ENCODE assay signal across 13 cellular contexts in the genomic region with DNA sequence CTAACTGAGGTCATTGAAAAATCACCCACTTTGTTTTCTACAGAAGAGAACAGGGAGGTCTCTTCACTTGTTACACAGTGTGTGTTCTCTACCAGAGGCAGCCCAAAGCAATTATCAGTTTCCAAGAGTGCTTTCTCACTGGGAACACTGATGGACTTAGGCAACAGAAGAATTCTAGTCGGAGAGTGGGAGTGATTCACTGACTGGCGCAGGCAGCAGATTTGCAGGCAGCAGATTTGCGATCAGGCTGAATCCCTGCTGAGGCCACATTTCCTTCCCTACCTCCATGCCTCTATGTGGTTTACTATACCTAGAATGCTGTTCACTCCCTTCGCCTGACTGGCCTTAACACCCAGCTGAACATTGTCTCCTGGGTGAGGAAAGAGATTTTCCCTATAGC. TPM values are rescaled to one million over a fixed set of nuclear protein-coding genes. Genes with fewer than 3 reads are reported as not detected.
DNase-seq lines count a peak whose midpoint lies in the region; ATAC-seq, FAIRE-seq and TF ChIP-seq lines count a peak whose summit lies in the region.
"Had no signal": no experiment of that assay in that cellular context is flagged by ENCODE, and none has a peak within 500 bp of the region (broad histone marks: within the 10 kb centered on the region; RNA-seq: fewer than 3 reads in every experiment).

No MANE protein-coding gene starts in this region.

- ATAC-seq in HepG2: no peak
- ATAC-seq: left ventricle myocardium superior had no signal

- in situ Hi-C loops in HepG2 (cut with HindIII; ENCODE audit: extremely low pct_ligation_motif_present, low pct_unique_long_range_greater_than_20kb): no loop called here

- TF ChIP-seq CTCF in HL-60 (IDR thresholded peaks at IDR 0.05; ENCODE audit: insufficient read depth, low read length) (no peak), HepG2 (CRISPR knock-in tag; IDR thresholded peaks at IDR 0.05) (no peak)

- H3K36me3 Mint-ChIP-seq in activated naive CD8-positive, alpha-beta T cell: peaks cover 38% of the 10 kb centered on the region

- no peaks in the 10 kb centered on the region for H4K20me1 ChIP-seq in BLaER1 treated with 17β-estradiol and CSF1 and Interleukin-3, amounts not matched to agents 10 nM and 100 nM
- H4K20me1 ChIP-seq in HepG2 (ENCODE audit: insufficient read depth, low read length): no peaks in the 10 kb centered on the region

- H3K27me3 Mint-ChIP-seq in activated naive CD8-positive, alpha-beta T cell: no peaks in the 10 kb centered on the region

- peak overlapping the region; percentile 82 for H3K27ac Mint-ChIP-seq in activated naive CD8-positive, alpha-beta T cell

- H3K36me3 ChIP-seq in BLaER1 treated with 17β-estradiol and CSF1 and Interleukin-3, amounts not matched to agents 10 nM and 100 nM: peaks cover 0 to 31% (median 6%) of the 10 kb centered on the region in 11 experiments; a peak in 9 of 22 replicates
- H3K36me3 ChIP-seq in mesodermal cell (ENCODE audit: control insufficient read depth, insufficient read depth, low read length): peaks cover 16% of the 10 kb centered on the region
- H3K36me3 ChIP-seq in HepG2 (replicated peaks in 1 of 2; ENCODE audit: control insufficient read depth in 1 of 2, insufficient read depth in 2 of 2, low read length in 2 of 2): no peaks in the 10 kb centered on the region

- FAIRE-seq in HepG2 (lab: Jason Lieb, UNC): no peak
- FAIRE-seq: GM12892 had no signal

- peaks cover 0 to 17% (median 15%) of the 10 kb centered on the region in 10 experiments; a peak in 16 of 20 replicates for H3K4me1 ChIP-seq in BLaER1 treated with 17β-estradiol and CSF1 and Interleukin-3, amounts not matched to agents 10 nM and 100 nM
- H3K4me1 ChIP-seq in mesodermal cell (ENCODE audit: control insufficient read depth, insufficient read depth, low read length, poor library complexity, severe bottlenecking): peaks cover 18% of the 10 kb centered on the region
- peaks cover 14% of the 10 kb centered on the region for H3K4me1 ChIP-seq in HepG2 (ENCODE audit: insufficient read depth, low read length)
- H3K4me1 ChIP-seq: breast epithelium had no signal

- no peak overlapping the region for H3K4me3 ChIP-seq in BLaER1 treated with 17β-estradiol and CSF1 and Interleukin-3, amounts not matched to agents 10 nM and 100 nM
- H3K4me3 ChIP-seq in HL-60 (replicated peaks; ENCODE audit: insufficient read depth, low read length) (no peak overlapping the region), mesodermal cell (ENCODE audit: extremely low read depth, insufficient read depth, low read length, poor library complexity, severe bottlenecking) (no peak overlapping the region), HepG2 (replicated peaks in 1 of 3; ENCODE audit: insufficient read depth in 1 of 3, low read depth in 2 of 3, low read length in 3 of 3) (no peak overlapping the region)
- H3K4me3 ChIP-seq: breast epithelium had no signal

- POLR2A ChIA-PET in HepG2 (lab: Yijun Ruan, JAX): no interaction called here

- no TSS peak for BruUV-seq in HepG2 (replicated peaks; lab: Mats Ljungman, UMichigan)

- no peaks in the 10 kb centered on the region for H3K9me3 Mint-ChIP-seq in activated naive CD8-positive, alpha-beta T cell (ENCODE audit: low read depth)

- no peak overlapping the region for H3K9ac ChIP-seq in BLaER1 treated with 17β-estradiol and CSF1 and Interleukin-3, amounts not matched to agents 10 nM and 100 nM
- no peak overlapping the region for H3K9ac ChIP-seq in HepG2 (ENCODE audit: insufficient read depth, low read depth, low read length)

- H2AFZ ChIP-seq in HepG2 (ENCODE audit: low read length): no peak overlapping the region

- TF ChIP-seq EP300 in HepG2 (IDR thresholded peaks at IDR 0.05; ENCODE audit: low read depth in 2 of 2, low read length in 2 of 2) (no peak), HepG2 (CRISPR knock-in tag; IDR thresholded peaks at IDR 0.05; ENCODE audit: borderline replicate concordance) (no peak)

- H3K4me1 Mint-ChIP-seq in activated naive CD8-positive, alpha-beta T cell (ENCODE audit: low read depth): peaks cover 54% of the 10 kb centered on the region

- peak overlapping the region; percentile 24 for H3K4me3 Mint-ChIP-seq in activated naive CD8-positive, alpha-beta T cell

- TF ChIP-seq RAD21 in HepG2 (CRISPR knock-in tag; IDR thresholded peaks at IDR 0.05): no peak

- no peaks in the 10 kb centered on the region for H3K9me3 ChIP-seq in BLaER1 treated with 17β-estradiol and CSF1 and Interleukin-3, amounts not matched to agents 10 nM and 100 nM (replicated peaks in 1 of 11)
- H3K9me3 ChIP-seq in mesodermal cell (ENCODE audit: control insufficient read depth, low read length) (no peaks in the 10 kb centered on the region), HepG2 (ENCODE audit: low read length) (no peaks in the 10 kb centered on the region)
- H3K9me3 ChIP-seq: breast epithelium had no signal

- intact Hi-C loops in HepG2 (cut with micrococcal nuclease; ENCODE audit: unreplicated experiment): no loop called here

- no peaks in the 10 kb centered on the region for H3K79me2 ChIP-seq in HepG2 (ENCODE audit: insufficient read depth, low read length)

- peak overlapping the region in 8 of 11 experiments; percentile 6 to 69 (median 44); a peak in 11 of 22 replicates for H3K4me2 ChIP-seq in BLaER1 treated with 17β-estradiol and CSF1 and Interleukin-3, amounts not matched to agents 10 nM and 100 nM
- no peak overlapping the region for H3K4me2 ChIP-seq in HepG2 (ENCODE audit: low read depth, low read length)

- H3K27ac ChIP-seq in BLaER1 treated with 17β-estradiol and CSF1 and Interleukin-3, amounts not matched to agents 10 nM and 100 nM: peak overlapping the region in 4 of 11 experiments; percentile 48 to 68 (median 63); a peak in 10 of 22 replicates
- H3K27ac ChIP-seq in HL-60 (replicated peaks) (peak overlapping the region; percentile 49; the same call in 1 of the 2 replicates), mesodermal cell (ENCODE audit: low read depth, low read length, severe bottlenecking) (peak overlapping the region; percentile 46), HepG2 (ENCODE audit: extremely low read length, insufficient read depth, low read length) (no peak overlapping the region)
- H3K27ac ChIP-seq: breast epithelium had no signal

- CTCF ChIA-PET in HepG2 (lab: Yijun Ruan, JAX; ENCODE audit: low intra/inter-chr PET ratio, low total read pairs): no interaction called here

- TF ChIP-seq POLR2A in HepG2 (IDR thresholded peaks at IDR 0.05; ENCODE audit: insufficient read depth in 1 of 2, low read depth in 2 of 2, low read length in 2 of 2): no peak

- DNase-seq in HL-60 (ENCODE audit: low read depth in 1 of 2, low spot score in 1 of 2) (no peak), HepG2 (ENCODE audit: low spot score) (no peak), glomerular visceral epithelial cell (ENCODE audit: extremely low spot score) (no peak), GDM1 (lab: John Stamatoyannopoulos, UW) (no peak)
- DNase-seq in stimulated activated CD4-positive, alpha-beta T cell treated with anti-CD3 and anti-CD28 coated beads, Interleukin-12 subunit alpha, Interleukin-12 subunit beta, amount 100 ng/mL, for 4 hours: no peak
- DNase-seq: COR-L47, left ventricle myocardium superior, NCI-H2171 had no signal

- 58 to 92% methylated on average over 2 to 3 of the region's 4 CpGs for WGBS in mesodermal cell (ENCODE audit: insufficient coverage in 2 of 2), 2 experiments
- 35% methylated on average over 4 of the region's 4 CpGs for WGBS in HepG2 (ENCODE audit: low lambda C conversion rate)

- H3K27me3 ChIP-seq in BLaER1 treated with 17β-estradiol and CSF1 and Interleukin-3, amounts not matched to agents 10 nM and 100 nM: no peaks in the 10 kb centered on the region
- H3K27me3 ChIP-seq in HL-60 (ENCODE audit: insufficient read depth, poor library complexity, severe bottlenecking) (no peaks in the 10 kb centered on the region), HepG2 (ENCODE audit: control insufficient read depth in 1 of 2, insufficient read depth in 2 of 2, low read length in 2 of 2) (no peaks in the 10 kb centered on the region)
- H3K27me3 ChIP-seq: breast epithelium had no signal

RNA-seq across cellular contexts. Expression of a gene that starts 6.6 kb away (rescaled TPM):
- 58.5 TPM for polyA plus RNA-seq in mesodermal cell (2013, experiment 1 of 2)
- 40.9 TPM for polyA plus RNA-seq in mesodermal cell (2013, experiment 2 of 2)
- total RNA-seq in HepG2 (2016; rRNA removed; fragmentation: Illumina TruSeq; extraction: Trizol): not detected in 2 replicates
- total RNA-seq in HepG2 (2016; cell fraction: cytosol; rRNA removed; fragmentation: Illumina TruSeq; extraction: Trizol; ENCODE audit: low read depth): not detected in 2 replicates
- total RNA-seq in HepG2 (2016; cell fraction: insoluble cytoplasmic fraction; rRNA removed; fragmentation: Illumina TruSeq; extraction: Trizol): not detected in 2 replicates
- total RNA-seq in HepG2 (2016; cell fraction: membrane; rRNA removed; fragmentation: Illumina TruSeq; extraction: Trizol): not detected in 2 replicates
- not detected in 2 replicates for total RNA-seq in HepG2 (2016; cell fraction: nucleus; rRNA removed; fragmentation: Illumina TruSeq; extraction: Trizol)
- polyA plus RNA-seq in HepG2 (2011; rRNA removed): not detected in 2 replicates
- not detected in 2 replicates for polyA plus RNA-seq in HepG2 (2011; cell fraction: cytosol; rRNA removed)
- polyA plus RNA-seq in HepG2 (2011; cell fraction: nucleus; rRNA removed): not detected in 2 replicates
- polyA plus RNA-seq in HepG2 (2012): not detected in 2 replicates
- not detected in 2 replicates for polyA plus RNA-seq in HepG2 (2016; cell fraction: cytosol; fragmentation: Illumina TruSeq; extraction: Trizol; ENCODE audit: low read depth)
- polyA plus RNA-seq in HepG2 (2016; cell fraction: insoluble cytoplasmic fraction; fragmentation: Illumina TruSeq; extraction: Trizol; ENCODE audit: low read depth): not detected in 2 replicates
- polyA plus RNA-seq in HepG2 (2016; cell fraction: membrane; fragmentation: Illumina TruSeq; extraction: Trizol; ENCODE audit: low read depth): not detected in 2 replicates
- not detected in 2 replicates for polyA plus RNA-seq in HepG2 (2016; cell fraction: nucleus; fragmentation: Illumina TruSeq; extraction: Trizol; ENCODE audit: insufficient read depth, low read depth)
- polyA minus RNA-seq in HepG2 (2011; rRNA and poly(A)+ RNA removed; ENCODE audit: low replicate concordance): 7.9 TPM in 1 of 2 replicates, not detected in the other
- not detected in 2 replicates for polyA minus RNA-seq in HepG2 (2011; cell fraction: cytosol; rRNA and poly(A)+ RNA removed)
- polyA minus RNA-seq in HepG2 (2011; cell fraction: nucleus; rRNA and poly(A)+ RNA removed): 0.90 TPM in 1 of 2 replicates, not detected in the other
